ENCODE assay signal across 20 cellular contexts in the genomic region with DNA sequence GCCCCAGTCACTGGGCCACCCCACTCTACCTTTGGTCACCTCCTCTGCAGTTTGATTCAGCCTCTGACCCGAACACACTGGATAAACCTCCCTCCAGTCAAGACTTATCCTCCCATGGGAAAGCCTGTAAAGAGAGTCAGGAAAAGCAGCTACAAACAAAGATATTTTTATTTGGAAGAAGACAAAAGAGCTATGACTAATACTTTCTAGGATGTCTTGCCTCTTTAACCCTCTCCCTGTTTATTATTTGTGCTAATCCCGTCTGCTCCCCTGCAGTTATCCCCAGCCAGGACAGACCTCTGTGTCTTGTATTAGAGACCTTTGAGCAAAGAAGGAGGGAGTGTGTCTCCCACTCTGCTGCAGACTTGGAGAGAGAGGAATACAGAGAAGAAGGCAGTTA.
DNase-seq lines count a peak whose midpoint lies in the region; ATAC-seq and TF ChIP-seq lines count a peak whose summit lies in the region.
"Had no signal": no experiment of that assay in that cellular context is flagged by ENCODE, and none has a peak within 500 bp of the region (broad histone marks: within the 10 kb centered on the region; RNA-seq: fewer than 3 reads in every experiment).

No MANE protein-coding gene starts in this region.

- no peak overlapping the region for H3K4me3 Mint-ChIP-seq in activated CD8-positive, alpha-beta memory T cell treated with anti-CD3 and anti-CD28 coated beads, Interleukin-2, amount 10 ng/mL, durations not matched to agents 7 days and 5 days
- H3K4me3 Mint-ChIP-seq in glutamatergic neuron (ENCODE audit: unreplicated experiment) = no peak overlapping the region
- H3K4me3 Mint-ChIP-seq: activated CD8-positive, alpha-beta T cell treated with anti-CD3 and anti-CD28 coated beads, Interleukin-2, amount 10 ng/mL, durations not matched to agents 7 days and 5 days; activated naive CD8-positive, alpha-beta T cell treated with anti-CD3 and anti-CD28 coated beads, Interleukin-2, amount 10 ng/mL, durations not matched to agents 7 days and 5 days; effector memory CD8-positive, alpha-beta T cell; T-helper 17 cell had no signal

- H3K36me3 ChIP-seq in GM23248 (ENCODE audit: low read depth) (no peaks in the 10 kb centered on the region), smooth muscle cell (ENCODE audit: low read depth) (no peaks in the 10 kb centered on the region)
- H3K36me3 ChIP-seq: right atrium auricular region, stomach had no signal

- CTCF ChIA-PET in activated CD8-positive, alpha-beta memory T cell treated with anti-CD3 and anti-CD28 coated beads, Interleukin-2, amount 10 ng/mL, durations not matched to agents 7 days and 5 days (lab: Charles Lee) = no interaction called here

- H2AFZ ChIP-seq in GM23248 (0 out of 2 replicates have a peak overlapping the region, but pooled peaks have one; percentile 19), smooth muscle cell (ENCODE audit: low read depth) (peak overlapping the region; percentile 48)

- no peaks in the 10 kb centered on the region for H3K36me3 Mint-ChIP-seq in activated CD8-positive, alpha-beta memory T cell treated with anti-CD3 and anti-CD28 coated beads, Interleukin-2, amount 10 ng/mL, durations not matched to agents 7 days and 5 days
- H3K36me3 Mint-ChIP-seq in glutamatergic neuron (ENCODE audit: unreplicated experiment) = peaks cover 11% of the 10 kb centered on the region
- H3K36me3 Mint-ChIP-seq: activated naive CD8-positive, alpha-beta T cell treated with anti-CD3 and anti-CD28 coated beads, Interleukin-2, amount 10 ng/mL, durations not matched to agents 7 days and 5 days had no signal

- H3K27ac ChIP-seq in GM23248 = no peak overlapping the region
- peak overlapping the region; percentile 27 for H3K27ac ChIP-seq in angular gyrus (ENCODE audit: low read depth, low read length)
- H3K27ac ChIP-seq in foreskin keratinocyte = peak overlapping the region; percentile 40
- peak overlapping the region; percentile 46 for H3K27ac ChIP-seq in smooth muscle cell (ENCODE audit: low read depth)
- H3K27ac ChIP-seq: right atrium auricular region, stomach had no signal

- ATAC-seq in foreskin keratinocyte = peak; percentile 62
- ATAC-seq in activated CD8-positive, alpha-beta memory T cell treated with anti-CD3 and anti-CD28 coated beads, Interleukin-2, amount 10 ng/mL, durations not matched to agents 7 days and 5 days = no peak
- ATAC-seq: activated CD8-positive, alpha-beta T cell treated with anti-CD3 and anti-CD28 coated beads, Interleukin-2, amount 10 ng/mL, durations not matched to agents 7 days and 5 days; effector memory CD8-positive, alpha-beta T cell; T-helper 17 cell had no signal

- no peaks in the 10 kb centered on the region for H3K27me3 ChIP-seq in GM23248 (replicated peaks; ENCODE audit: insufficient read depth)
- no peaks in the 10 kb centered on the region for H3K27me3 ChIP-seq in foreskin keratinocyte
- no peaks in the 10 kb centered on the region for H3K27me3 ChIP-seq in smooth muscle cell (ENCODE audit: low read depth)
- H3K27me3 ChIP-seq: right atrium auricular region, stomach had no signal

- H4K20me1 ChIP-seq in GM23248 (ENCODE audit: insufficient read depth) (no peaks in the 10 kb centered on the region), smooth muscle cell (ENCODE audit: low read depth) (no peaks in the 10 kb centered on the region)

- H3K79me2 ChIP-seq in GM23248 (ENCODE audit: insufficient read depth) = no peaks in the 10 kb centered on the region
- H3K79me2 ChIP-seq in smooth muscle cell (ENCODE audit: low read depth) = no peaks in the 10 kb centered on the region

- H3K4me1 ChIP-seq in GM23248 (ENCODE audit: insufficient read depth) (no peaks in the 10 kb centered on the region), foreskin keratinocyte (peaks cover 11% of the 10 kb centered on the region), smooth muscle cell (ENCODE audit: low read depth) (peaks cover 10% of the 10 kb centered on the region)
- H3K4me1 ChIP-seq: right atrium auricular region, stomach had no signal

- TF ChIP-seq CTCF in foreskin keratinocyte (conservative IDR thresholded peaks at IDR 0.05) (no peak), smooth muscle cell (IDR thresholded peaks at IDR 0.05; ENCODE audit: borderline replicate concordance, insufficient read depth, poor library complexity, severe bottlenecking) (no peak), glutamatergic neuron (IDR thresholded peaks at IDR 0.05; ENCODE audit: partially characterized antibody, unreplicated experiment) (no peak)

- H3K4me2 ChIP-seq in GM23248 (ENCODE audit: unreplicated experiment) (no peak overlapping the region), smooth muscle cell (no peak overlapping the region)

- H3K27me3 Mint-ChIP-seq in activated CD8-positive, alpha-beta memory T cell treated with anti-CD3 and anti-CD28 coated beads, Interleukin-2, amount 10 ng/mL, durations not matched to agents 7 days and 5 days = no peaks in the 10 kb centered on the region
- H3K27me3 Mint-ChIP-seq in glutamatergic neuron (ENCODE audit: unreplicated experiment) = peaks cover 2% of the 10 kb centered on the region

- 4 to 7% methylated on average over 2 of the region's 2 CpGs for WGBS in GM23248 (ENCODE audit: low coverage in 1 of 2, low lambda C conversion rate in 2 of 2, missing lambda C conversion rate in 2 of 2), 2 experiments
- WGBS in smooth muscle cell (ENCODE audit: low lambda C conversion rate) = 11% methylated on average over 2 of the region's 2 CpGs

- no peak overlapping the region for H3K4me3 ChIP-seq in GM23248
- no peak overlapping the region for H3K4me3 ChIP-seq in smooth muscle cell
- H3K4me3 ChIP-seq: right atrium auricular region, stomach had no signal

- no peaks in the 10 kb centered on the region for H3F3A ChIP-seq in GM23248 (ENCODE audit: insufficient read depth)
- H3F3A ChIP-seq in smooth muscle cell (ENCODE audit: low read depth) = peaks cover 3% of the 10 kb centered on the region

- DNase-seq in GM23248 (peak; percentile 23), foreskin keratinocyte (no peak), smooth muscle cell (lab: John Stamatoyannopoulos, UW; ENCODE audit: unreplicated experiment) (no peak), glutamatergic neuron (no peak)
- DNase-seq in activated effector memory CD4-positive, alpha-beta T cell treated with anti-CD3 and anti-CD28 coated beads, Interleukin-2, amount 50 U/mL, for 16 hours = no peak
- DNase-seq in activated CD8-positive, alpha-beta memory T cell treated with anti-CD3 and anti-CD28 coated beads, Interleukin-2, amount 10 ng/mL, durations not matched to agents 7 days and 5 days = no peak
- DNase-seq: activated CD8-positive, alpha-beta T cell treated with anti-CD3 and anti-CD28 coated beads, Interleukin-2, amount 10 ng/mL, durations not matched to agents 7 days and 5 days; activated naive CD8-positive, alpha-beta T cell treated with anti-CD3 and anti-CD28 coated beads, Interleukin-2, amount 10 ng/mL, durations not matched to agents 7 days and 5 days; central memory CD4-positive, alpha-beta T cell; effector memory CD8-positive, alpha-beta T cell; Karpas-422; left cardiac atrium; NCI-H2171; NCI-H69; nucleus accumbens; SHP77; stomach; T-helper 17 cell had no signal

- in situ Hi-C loops in GM23248 (cut with MboI) = no loop called here

- H3K9me3 Mint-ChIP-seq in activated CD8-positive, alpha-beta memory T cell treated with anti-CD3 and anti-CD28 coated beads, Interleukin-2, amount 10 ng/mL, durations not matched to agents 7 days and 5 days (ENCODE audit: low read depth) = no peaks in the 10 kb centered on the region
- H3K9me3 Mint-ChIP-seq in glutamatergic neuron (ENCODE audit: unreplicated experiment) = peaks cover 2% of the 10 kb centered on the region
- H3K9me3 Mint-ChIP-seq: activated naive CD8-positive, alpha-beta T cell treated with anti-CD3 and anti-CD28 coated beads, Interleukin-2, amount 10 ng/mL, durations not matched to agents 7 days and 5 days; effector memory CD8-positive, alpha-beta T cell had no signal

- no peaks in the 10 kb centered on the region for H3K4me1 Mint-ChIP-seq in activated CD8-positive, alpha-beta memory T cell treated with anti-CD3 and anti-CD28 coated beads, Interleukin-2, amount 10 ng/mL, durations not matched to agents 7 days and 5 days
- peaks cover 20% of the 10 kb centered on the region for H3K4me1 Mint-ChIP-seq in glutamatergic neuron (ENCODE audit: low read depth, unreplicated experiment)
- H3K4me1 Mint-ChIP-seq: activated naive CD8-positive, alpha-beta T cell treated with anti-CD3 and anti-CD28 coated beads, Interleukin-2, amount 10 ng/mL, durations not matched to agents 7 days and 5 days; T-helper 17 cell had no signal

- H3K9ac ChIP-seq in GM23248 (no peak overlapping the region), smooth muscle cell (ENCODE audit: low read depth) (peak overlapping the region; percentile 9)

- H3K27ac Mint-ChIP-seq in activated CD8-positive, alpha-beta memory T cell treated with anti-CD3 and anti-CD28 coated beads, Interleukin-2, amount 10 ng/mL, durations not matched to agents 7 days and 5 days = no peak overlapping the region
- H3K27ac Mint-ChIP-seq in glutamatergic neuron (ENCODE audit: unreplicated experiment) = no peak overlapping the region
- H3K27ac Mint-ChIP-seq: activated CD8-positive, alpha-beta T cell treated with anti-CD3 and anti-CD28 coated beads, Interleukin-2, amount 10 ng/mL, durations not matched to agents 7 days and 5 days; activated naive CD8-positive, alpha-beta T cell treated with anti-CD3 and anti-CD28 coated beads, Interleukin-2, amount 10 ng/mL, durations not matched to agents 7 days and 5 days; effector memory CD8-positive, alpha-beta T cell; T-helper 17 cell had no signal

- no peaks in the 10 kb centered on the region for H3K9me2 ChIP-seq in GM23248 (ENCODE audit: insufficient read depth)

- H3K9me3 ChIP-seq in GM23248 (ENCODE audit: low read depth) = no peaks in the 10 kb centered on the region
- H3K9me3 ChIP-seq in smooth muscle cell (replicated peaks; ENCODE audit: low read depth) = no peaks in the 10 kb centered on the region
- H3K9me3 ChIP-seq: right atrium auricular region, stomach had no signal
